1 cellular context compared by ENCODE assay signal in the genomic region with DNA sequence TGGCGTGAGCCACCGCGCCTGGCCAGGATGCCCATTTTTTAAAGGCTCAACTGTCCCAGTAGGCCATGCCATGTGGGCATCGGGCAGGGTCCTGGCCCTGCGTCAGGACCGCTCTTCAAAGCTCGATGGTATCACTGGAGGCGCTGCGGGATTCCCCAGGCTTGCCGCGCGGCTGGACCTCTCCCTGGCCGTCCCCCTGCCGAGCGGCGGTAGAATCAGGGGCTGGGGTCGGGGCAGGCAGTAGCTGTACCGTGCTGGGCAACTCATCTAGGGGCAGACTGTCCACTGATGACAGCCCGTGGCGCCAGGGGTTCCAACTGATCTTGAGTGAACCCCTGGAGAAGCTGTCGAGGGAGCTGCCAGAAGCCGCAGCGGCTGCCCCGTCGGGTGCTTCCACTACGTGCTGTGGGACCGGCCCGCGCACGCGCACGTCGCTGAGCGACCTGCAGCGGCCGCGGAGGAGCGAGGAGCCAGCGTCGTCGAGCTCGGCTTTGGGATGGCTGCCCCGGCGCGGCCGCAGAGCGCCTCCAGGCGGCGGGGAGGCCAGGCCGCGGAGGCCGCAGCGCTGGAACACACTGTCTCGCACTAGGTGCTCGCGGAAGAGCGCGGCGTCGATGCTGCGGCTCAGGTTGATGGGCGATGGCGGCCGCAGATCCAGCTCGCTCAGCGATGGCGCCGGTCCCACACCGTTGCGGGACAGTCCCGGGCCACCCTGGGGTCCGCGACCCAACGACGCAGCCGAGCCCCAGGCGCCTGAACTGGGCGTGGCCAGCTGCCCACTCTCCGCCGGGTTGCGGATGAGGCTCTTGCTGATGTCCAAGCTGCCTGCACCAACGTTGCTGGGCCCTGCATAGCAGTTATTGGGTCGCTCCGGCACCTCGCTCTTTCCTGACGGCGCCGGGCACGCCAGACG.
TF ChIP-seq lines count a peak whose summit lies in the region.

No MANE protein-coding gene starts in this region.

TF ChIP-seq in HepG2, 621 proteins besides CTCF, POLR2A, EP300 and RAD21 (continued from another document and continues in another):
- peak; percentile 91 for TF ChIP-seq RFXAP (CRISPR knock-in tag; IDR thresholded peaks at IDR 0.05; ENCODE audit: borderline replicate concordance)
- 0 out of 2 replicates have a peak, but pooled peaks have one; percentile 1 for TF ChIP-seq ZNF510 (CRISPR knock-in tag; IDR thresholded peaks at IDR 0.05; ENCODE audit: low read depth)
- peak; percentile 17; the same call in 1 of the 2 replicates for TF ChIP-seq PHF8 (CRISPR knock-in tag; IDR thresholded peaks at IDR 0.05)
- TF ChIP-seq, protein P1, sequence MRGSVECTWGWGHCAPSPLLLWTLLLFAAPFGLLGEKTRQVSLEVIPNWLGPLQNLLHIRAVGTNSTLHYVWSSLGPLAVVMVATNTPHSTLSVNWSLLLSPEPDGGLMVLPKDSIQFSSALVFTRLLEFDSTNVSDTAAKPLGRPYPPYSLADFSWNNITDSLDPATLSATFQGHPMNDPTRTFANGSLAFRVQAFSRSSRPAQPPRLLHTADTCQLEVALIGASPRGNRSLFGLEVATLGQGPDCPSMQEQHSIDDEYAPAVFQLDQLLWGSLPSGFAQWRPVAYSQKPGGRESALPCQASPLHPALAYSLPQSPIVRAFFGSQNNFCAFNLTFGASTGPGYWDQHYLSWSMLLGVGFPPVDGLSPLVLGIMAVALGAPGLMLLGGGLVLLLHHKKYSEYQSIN (CRISPR knock-in tag; IDR thresholded peaks at IDR 0.05; ENCODE audit: borderline replicate concordance): peak; percentile 85; the same call in 1 of the 2 replicates
- peak; percentile 94 for TF ChIP-seq ZMYM4 (CRISPR knock-in tag; IDR thresholded peaks at IDR 0.05)
- TF ChIP-seq, protein P2, sequence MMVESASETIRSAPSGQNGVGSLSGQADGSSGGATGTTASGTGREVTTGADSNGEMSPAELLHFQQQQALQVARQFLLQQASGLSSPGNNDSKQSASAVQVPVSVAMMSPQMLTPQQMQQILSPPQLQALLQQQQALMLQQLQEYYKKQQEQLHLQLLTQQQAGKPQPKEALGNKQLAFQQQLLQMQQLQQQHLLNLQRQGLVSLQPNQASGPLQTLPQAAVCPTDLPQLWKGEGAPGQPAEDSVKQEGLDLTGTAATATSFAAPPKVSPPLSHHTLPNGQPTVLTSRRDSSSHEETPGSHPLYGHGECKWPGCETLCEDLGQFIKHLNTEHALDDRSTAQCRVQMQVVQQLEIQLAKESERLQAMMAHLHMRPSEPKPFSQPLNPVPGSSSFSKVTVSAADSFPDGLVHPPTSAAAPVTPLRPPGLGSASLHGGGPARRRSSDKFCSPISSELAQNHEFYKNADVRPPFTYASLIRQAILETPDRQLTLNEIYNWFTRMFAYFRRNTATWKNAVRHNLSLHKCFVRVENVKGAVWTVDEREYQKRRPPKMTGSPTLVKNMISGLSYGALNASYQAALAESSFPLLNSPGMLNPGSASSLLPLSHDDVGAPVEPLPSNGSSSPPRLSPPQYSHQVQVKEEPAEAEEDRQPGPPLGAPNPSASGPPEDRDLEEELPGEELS (CRISPR knock-in tag; IDR thresholded peaks at IDR 0.05): peak; percentile 28; the same call in 1 of the 2 replicates
- TF ChIP-seq ZMAT3 (CRISPR knock-in tag; conservative IDR thresholded peaks at IDR 0.05): no peak
- peak; percentile 59; the same call in 1 of the 2 replicates for TF ChIP-seq ZNF205 (CRISPR knock-in tag; IDR thresholded peaks at IDR 0.05)
- TF ChIP-seq KAT8 (CRISPR knock-in tag; IDR thresholded peaks at IDR 0.05): peak; percentile 71
- no peak for TF ChIP-seq SOX5 (CRISPR knock-in tag; IDR thresholded peaks at IDR 0.05; ENCODE audit: borderline replicate concordance)
- TF ChIP-seq PHB2 (IDR thresholded peaks at IDR 0.05; ENCODE audit: partially characterized antibody): no peak
- TF ChIP-seq KAT7 (CRISPR knock-in tag; IDR thresholded peaks at IDR 0.05; ENCODE audit: borderline replicate concordance): peak; percentile 42
- TF ChIP-seq, protein P3, sequence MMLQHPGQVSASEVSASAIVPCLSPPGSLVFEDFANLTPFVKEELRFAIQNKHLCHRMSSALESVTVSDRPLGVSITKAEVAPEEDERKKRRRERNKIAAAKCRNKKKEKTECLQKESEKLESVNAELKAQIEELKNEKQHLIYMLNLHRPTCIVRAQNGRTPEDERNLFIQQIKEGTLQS (CRISPR knock-in tag; IDR thresholded peaks at IDR 0.05): peak; percentile 65
- TF ChIP-seq, protein P4, sequence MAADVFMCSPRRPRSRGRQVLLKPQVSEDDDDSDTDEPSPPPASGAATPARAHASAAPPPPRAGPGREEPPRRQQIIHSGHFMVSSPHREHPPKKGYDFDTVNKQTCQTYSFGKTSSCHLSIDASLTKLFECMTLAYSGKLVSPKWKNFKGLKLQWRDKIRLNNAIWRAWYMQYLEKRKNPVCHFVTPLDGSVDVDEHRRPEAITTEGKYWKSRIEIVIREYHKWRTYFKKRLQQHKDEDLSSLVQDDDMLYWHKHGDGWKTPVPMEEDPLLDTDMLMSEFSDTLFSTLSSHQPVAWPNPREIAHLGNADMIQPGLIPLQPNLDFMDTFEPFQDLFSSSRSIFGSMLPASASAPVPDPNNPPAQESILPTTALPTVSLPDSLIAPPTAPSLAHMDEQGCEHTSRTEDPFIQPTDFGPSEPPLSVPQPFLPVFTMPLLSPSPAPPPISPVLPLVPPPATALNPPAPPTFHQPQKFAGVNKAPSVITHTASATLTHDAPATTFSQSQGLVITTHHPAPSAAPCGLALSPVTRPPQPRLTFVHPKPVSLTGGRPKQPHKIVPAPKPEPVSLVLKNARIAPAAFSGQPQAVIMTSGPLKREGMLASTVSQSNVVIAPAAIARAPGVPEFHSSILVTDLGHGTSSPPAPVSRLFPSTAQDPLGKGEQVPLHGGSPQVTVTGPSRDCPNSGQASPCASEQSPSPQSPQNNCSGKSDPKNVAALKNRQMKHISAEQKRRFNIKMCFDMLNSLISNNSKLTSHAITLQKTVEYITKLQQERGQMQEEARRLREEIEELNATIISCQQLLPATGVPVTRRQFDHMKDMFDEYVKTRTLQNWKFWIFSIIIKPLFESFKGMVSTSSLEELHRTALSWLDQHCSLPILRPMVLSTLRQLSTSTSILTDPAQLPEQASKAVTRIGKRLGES (CRISPR knock-in tag; IDR thresholded peaks at IDR 0.05; ENCODE audit: borderline replicate concordance): no peak
- peak; percentile 88 for TF ChIP-seq YY1 (IDR thresholded peaks at IDR 0.05; ENCODE audit: insufficient read depth, insufficient replicate concordance, low read depth, low read length)
- TF ChIP-seq, protein P5, sequence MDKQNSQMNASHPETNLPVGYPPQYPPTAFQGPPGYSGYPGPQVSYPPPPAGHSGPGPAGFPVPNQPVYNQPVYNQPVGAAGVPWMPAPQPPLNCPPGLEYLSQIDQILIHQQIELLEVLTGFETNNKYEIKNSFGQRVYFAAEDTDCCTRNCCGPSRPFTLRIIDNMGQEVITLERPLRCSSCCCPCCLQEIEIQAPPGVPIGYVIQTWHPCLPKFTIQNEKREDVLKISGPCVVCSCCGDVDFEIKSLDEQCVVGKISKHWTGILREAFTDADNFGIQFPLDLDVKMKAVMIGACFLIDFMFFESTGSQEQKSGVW (CRISPR knock-in tag; IDR thresholded peaks at IDR 0.05; ENCODE audit: borderline replicate concordance): no peak
- peak; percentile 60; the same call in 1 of the 2 replicates for TF ChIP-seq MXD4 (CRISPR knock-in tag; IDR thresholded peaks at IDR 0.05)
- TF ChIP-seq CHCHD3 (CRISPR knock-in tag; IDR thresholded peaks at IDR 0.05): peak; percentile 68; the same call in 1 of the 2 replicates
- 0 out of 2 replicates have a peak, but pooled peaks have one; percentile 50 for TF ChIP-seq ZNF619 (CRISPR knock-in tag; IDR thresholded peaks at IDR 0.05)
- TF ChIP-seq ARNT2 (CRISPR knock-in tag; IDR thresholded peaks at IDR 0.05; ENCODE audit: low read depth): peak; percentile 95
- peak; percentile 75; the same call in 1 of the 2 replicates for TF ChIP-seq ZSCAN30 (CRISPR knock-in tag; IDR thresholded peaks at IDR 0.05)
- TF ChIP-seq, protein P6, sequence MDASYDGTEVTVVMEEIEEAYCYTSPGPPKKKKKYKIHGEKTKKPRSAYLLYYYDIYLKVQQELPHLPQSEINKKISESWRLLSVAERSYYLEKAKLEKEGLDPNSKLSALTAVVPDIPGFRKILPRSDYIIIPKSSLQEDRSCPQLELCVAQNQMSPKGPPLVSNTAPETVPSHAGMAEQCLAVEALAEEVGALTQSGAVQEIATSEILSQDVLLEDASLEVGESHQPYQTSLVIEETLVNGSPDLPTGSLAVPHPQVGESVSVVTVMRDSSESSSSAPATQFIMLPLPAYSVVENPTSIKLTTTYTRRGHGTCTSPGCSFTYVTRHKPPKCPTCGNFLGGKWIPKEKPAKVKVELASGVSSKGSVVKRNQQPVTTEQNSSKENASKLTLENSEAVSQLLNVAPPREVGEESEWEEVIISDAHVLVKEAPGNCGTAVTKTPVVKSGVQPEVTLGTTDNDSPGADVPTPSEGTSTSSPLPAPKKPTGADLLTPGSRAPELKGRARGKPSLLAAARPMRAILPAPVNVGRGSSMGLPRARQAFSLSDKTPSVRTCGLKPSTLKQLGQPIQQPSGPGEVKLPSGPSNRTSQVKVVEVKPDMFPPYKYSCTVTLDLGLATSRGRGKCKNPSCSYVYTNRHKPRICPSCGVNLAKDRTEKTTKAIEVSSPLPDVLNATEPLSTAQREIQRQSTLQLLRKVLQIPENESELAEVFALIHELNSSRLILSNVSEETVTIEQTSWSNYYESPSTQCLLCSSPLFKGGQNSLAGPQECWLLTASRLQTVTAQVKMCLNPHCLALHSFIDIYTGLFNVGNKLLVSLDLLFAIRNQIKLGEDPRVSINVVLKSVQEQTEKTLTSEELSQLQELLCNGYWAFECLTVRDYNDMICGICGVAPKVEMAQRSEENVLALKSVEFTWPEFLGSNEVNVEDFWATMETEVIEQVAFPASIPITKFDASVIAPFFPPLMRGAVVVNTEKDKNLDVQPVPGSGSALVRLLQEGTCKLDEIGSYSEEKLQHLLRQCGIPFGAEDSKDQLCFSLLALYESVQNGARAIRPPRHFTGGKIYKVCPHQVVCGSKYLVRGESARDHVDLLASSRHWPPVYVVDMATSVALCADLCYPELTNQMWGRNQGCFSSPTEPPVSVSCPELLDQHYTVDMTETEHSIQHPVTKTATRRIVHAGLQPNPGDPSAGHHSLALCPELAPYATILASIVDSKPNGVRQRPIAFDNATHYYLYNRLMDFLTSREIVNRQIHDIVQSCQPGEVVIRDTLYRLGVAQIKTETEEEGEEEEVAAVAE (CRISPR knock-in tag; IDR thresholded peaks at IDR 0.05; ENCODE audit: borderline replicate concordance): no peak
- TF ChIP-seq KDM1A (CRISPR knock-in tag; IDR thresholded peaks at IDR 0.05): peak; percentile 74
- TF ChIP-seq ZNF781 (CRISPR knock-in tag; IDR thresholded peaks at IDR 0.05; ENCODE audit: borderline replicate concordance, not compliant biosample characterization): peak; percentile 68
- TF ChIP-seq RBFOX2 (IDR thresholded peaks at IDR 0.05; ENCODE audit: low read depth, low read length): peak; percentile 81
- TF ChIP-seq, protein P7, sequence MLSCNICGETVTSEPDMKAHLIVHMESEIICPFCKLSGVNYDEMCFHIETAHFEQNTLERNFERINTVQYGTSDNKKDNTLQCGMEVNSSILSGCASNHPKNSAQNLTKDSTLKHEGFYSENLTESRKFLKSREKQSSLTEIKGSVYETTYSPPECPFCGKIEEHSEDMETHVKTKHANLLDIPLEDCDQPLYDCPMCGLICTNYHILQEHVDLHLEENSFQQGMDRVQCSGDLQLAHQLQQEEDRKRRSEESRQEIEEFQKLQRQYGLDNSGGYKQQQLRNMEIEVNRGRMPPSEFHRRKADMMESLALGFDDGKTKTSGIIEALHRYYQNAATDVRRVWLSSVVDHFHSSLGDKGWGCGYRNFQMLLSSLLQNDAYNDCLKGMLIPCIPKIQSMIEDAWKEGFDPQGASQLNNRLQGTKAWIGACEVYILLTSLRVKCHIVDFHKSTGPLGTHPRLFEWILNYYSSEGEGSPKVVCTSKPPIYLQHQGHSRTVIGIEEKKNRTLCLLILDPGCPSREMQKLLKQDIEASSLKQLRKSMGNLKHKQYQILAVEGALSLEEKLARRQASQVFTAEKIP (CRISPR knock-in tag; IDR thresholded peaks at IDR 0.05; ENCODE audit: borderline replicate concordance): no peak
- TF ChIP-seq ZNF44 (CRISPR knock-in tag; IDR thresholded peaks at IDR 0.05): no peak
- peak; percentile 70; the same call in 1 of the 2 replicates for TF ChIP-seq ZNF253 (CRISPR knock-in tag; IDR thresholded peaks at IDR 0.05; ENCODE audit: borderline replicate concordance)
- TF ChIP-seq, protein P8, sequence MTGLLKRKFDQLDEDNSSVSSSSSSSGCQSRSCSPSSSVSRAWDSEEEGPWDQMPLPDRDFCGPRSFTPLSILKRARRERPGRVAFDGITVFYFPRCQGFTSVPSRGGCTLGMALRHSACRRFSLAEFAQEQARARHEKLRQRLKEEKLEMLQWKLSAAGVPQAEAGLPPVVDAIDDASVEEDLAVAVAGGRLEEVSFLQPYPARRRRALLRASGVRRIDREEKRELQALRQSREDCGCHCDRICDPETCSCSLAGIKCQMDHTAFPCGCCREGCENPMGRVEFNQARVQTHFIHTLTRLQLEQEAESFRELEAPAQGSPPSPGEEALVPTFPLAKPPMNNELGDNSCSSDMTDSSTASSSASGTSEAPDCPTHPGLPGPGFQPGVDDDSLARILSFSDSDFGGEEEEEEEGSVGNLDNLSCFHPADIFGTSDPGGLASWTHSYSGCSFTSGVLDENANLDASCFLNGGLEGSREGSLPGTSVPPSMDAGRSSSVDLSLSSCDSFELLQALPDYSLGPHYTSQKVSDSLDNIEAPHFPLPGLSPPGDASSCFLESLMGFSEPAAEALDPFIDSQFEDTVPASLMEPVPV (CRISPR knock-in tag; IDR thresholded peaks at IDR 0.05): 0 out of 2 replicates have a peak, but pooled peaks have one; percentile 20
- TF ChIP-seq ADNP (CRISPR knock-in tag; IDR thresholded peaks at IDR 0.05): peak; percentile 33; the same call in 1 of the 2 replicates
- TF ChIP-seq ATF7 (IDR thresholded peaks at IDR 0.05): no peak
- 0 out of 2 replicates have a peak, but pooled peaks have one; percentile 3 for TF ChIP-seq ATF7 (CRISPR knock-in tag; IDR thresholded peaks at IDR 0.05)
- peak; percentile 57; the same call in 1 of the 2 replicates for TF ChIP-seq REPIN1 (CRISPR knock-in tag; IDR thresholded peaks at IDR 0.05; ENCODE audit: borderline replicate concordance, low read depth)
- peak; percentile 27; the same call in 1 of the 2 replicates for TF ChIP-seq ZC3H13 (CRISPR knock-in tag; IDR thresholded peaks at IDR 0.05)
- TF ChIP-seq JUN (CRISPR knock-in tag; IDR thresholded peaks at IDR 0.05): no peak
- TF ChIP-seq FOXA3 (CRISPR knock-in tag; IDR thresholded peaks at IDR 0.05): peak; percentile 47; the same call in 1 of the 2 replicates
- TF ChIP-seq YEATS2 (CRISPR knock-in tag; IDR thresholded peaks at IDR 0.05; ENCODE audit: borderline replicate concordance): peak; percentile 70; the same call in 1 of the 2 replicates
- TF ChIP-seq EEA1 (CRISPR knock-in tag; IDR thresholded peaks at IDR 0.05; ENCODE audit: borderline replicate concordance): peak; percentile 59; the same call in 1 of the 2 replicates
- TF ChIP-seq ZNF607 (CRISPR knock-in tag; IDR thresholded peaks at IDR 0.05; ENCODE audit: borderline replicate concordance): peak; percentile 86
- TF ChIP-seq ZNF709 (CRISPR knock-in tag; IDR thresholded peaks at IDR 0.05): peak; percentile 51; the same call in 1 of the 2 replicates
- TF ChIP-seq ESRRA (CRISPR knock-in tag; IDR thresholded peaks at IDR 0.05; ENCODE audit: low read depth): peak; percentile 82
- peak; percentile 37; the same call in 1 of the 2 replicates for TF ChIP-seq ZNF235 (CRISPR knock-in tag; IDR thresholded peaks at IDR 0.05; ENCODE audit: borderline replicate concordance)
